In the genomic region with DNA sequence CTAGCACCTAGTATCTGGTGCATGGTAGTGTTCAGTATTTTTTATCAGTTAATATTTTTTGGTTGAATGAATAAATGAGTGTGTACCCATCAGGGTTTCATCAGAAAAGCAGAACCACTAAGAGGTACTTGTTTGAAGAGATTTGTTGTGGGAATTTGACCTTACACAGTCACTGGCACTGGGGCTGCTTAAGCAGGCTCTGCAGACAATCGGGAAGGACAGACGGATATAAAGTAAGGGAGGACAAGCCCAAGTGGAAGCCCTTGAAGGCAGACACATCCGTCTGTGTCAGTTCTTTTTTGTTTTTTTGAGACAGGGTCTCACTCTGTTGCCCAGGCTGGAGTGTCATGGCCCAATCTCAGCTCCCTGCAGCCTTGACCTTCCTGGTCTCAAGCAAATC, we compare ENCODE assay signal across 14 cellular contexts. TPM values are rescaled to one million over a fixed set of nuclear protein-coding genes. Genes with fewer than 3 reads are reported as not detected.
DNase-seq lines count a peak whose midpoint lies in the region; ATAC-seq, FAIRE-seq and TF ChIP-seq lines count a peak whose summit lies in the region.
"Had no signal": no experiment of that assay in that cellular context is flagged by ENCODE, and none has a peak within 500 bp of the region (broad histone marks: within the 10 kb centered on the region; RNA-seq: fewer than 3 reads in every experiment).

No MANE protein-coding gene starts in this region.

- H3K4me1 ChIP-seq in kidney (ENCODE audit: control insufficient read depth in 1 of 2, insufficient read depth in 1 of 2, low read depth in 1 of 2, low read length in 2 of 2) (peaks cover 12 to 18% of the 10 kb centered on the region in 2 donors), thyroid gland (peaks cover 74 to 89% of the 10 kb centered on the region in 2 donors), ascending aorta (peaks cover 0 to 6% of the 10 kb centered on the region in 2 donors)

- WGBS in thyroid gland, 2 donors, result 38 to 44% methylated on average over 3 of the region's 3 CpGs

- no peak for ATAC-seq in HG03095 (IDR thresholded peaks at IDR 0.05; ENCODE audit: unreplicated experiment)
- ATAC-seq: HCT116, K562 had no signal

- intact Hi-C loops in kidney (cut with DNase I), result no loop called here
- intact Hi-C loops in thyroid gland (cut with DNase I), result loop anchor here (10.0 kb wide), 1 partner anchor 146 kb away; a partner anchor contains a TSS
- intact Hi-C loops in cardiac septum (cut with DNase I), result no loop called here
- intact Hi-C loops in ascending aorta (cut with DNase I), result no loop called here

- peak; percentile 76 for DNase-seq in DMS79 treated with DMSO at 0.1 percent for 48 hours (lab: John Stamatoyannopoulos, UW)
- peak; percentile 6 for DNase-seq in kidney
- DNase-seq in thyroid gland, result peak; percentile 52 to 65
- DNase-seq in cardiac septum (ENCODE audit: low spot score), result no peak
- no peak for DNase-seq in ascending aorta (ENCODE audit: low spot score in 2 of 2)
- DNase-seq: C1 segment of cervical spinal cord; CD4-positive, alpha-beta memory T cell; GM23248 had no signal

- TF ChIP-seq CTCF in 22Rv1 (IDR thresholded peaks at IDR 0.05), result no peak
- TF ChIP-seq CTCF in kidney (IDR thresholded peaks at IDR 0.05; ENCODE audit: borderline replicate concordance, extremely low read depth, insufficient read depth), result no peak
- TF ChIP-seq CTCF in thyroid gland (IDR thresholded peaks at IDR 0.05), result no peak
- TF ChIP-seq CTCF in ascending aorta (IDR thresholded peaks at IDR 0.05), result no peak

- H3K9me3 ChIP-seq in kidney (ENCODE audit: control insufficient read depth in 1 of 2, low read length in 2 of 2) (no peaks in the 10 kb centered on the region), thyroid gland (no peaks in the 10 kb centered on the region), ascending aorta (no peaks in the 10 kb centered on the region)

- H3K27ac ChIP-seq in 22Rv1 (peak overlapping the region; percentile 99), kidney (ENCODE audit: low read depth in 2 of 2, low read length in 2 of 2) (no peak overlapping the region), thyroid gland (peak overlapping the region; percentile 81 to 98 (median 85)), ascending aorta (no peak overlapping the region)
- H3K27ac ChIP-seq: GM23248 had no signal

- FAIRE-seq in kidney (lab: Jason Lieb, UNC), result no peak
- FAIRE-seq: A204.1, H54, K562 had no signal

- peak in 1 of 2 donors; percentile 36 for TF ChIP-seq POLR2A in thyroid gland (IDR thresholded peaks at IDR 0.05)

- H3K36me3 ChIP-seq in kidney (ENCODE audit: control insufficient read depth in 1 of 2, insufficient read depth in 2 of 2, low read length in 2 of 2), result peaks cover 14 to 27% of the 10 kb centered on the region in 2 donors
- H3K36me3 ChIP-seq in thyroid gland, result peaks cover 10 to 19% of the 10 kb centered on the region in 2 donors
- H3K36me3 ChIP-seq in ascending aorta, result peaks cover 58 to 60% of the 10 kb centered on the region in 2 donors

- H3K27me3 ChIP-seq in thyroid gland, result no peaks in the 10 kb centered on the region
- no peaks in the 10 kb centered on the region for H3K27me3 ChIP-seq in ascending aorta

- H3K9ac ChIP-seq in kidney (ENCODE audit: low read length in 2 of 2), result no peak overlapping the region
- H3K9ac ChIP-seq: GM23248 had no signal

- H3K4me3 ChIP-seq in kidney (ENCODE audit: low read length in 2 of 2) (no peak overlapping the region), thyroid gland (replicated peaks in 1 of 3) (no peak overlapping the region), ascending aorta (no peak overlapping the region)
- H3K4me3 ChIP-seq: GM23248, K562 had no signal

RNA-seq across cellular contexts. Expression of a gene that starts 38.7 kb away (rescaled TPM):
- total RNA-seq in kidney (421 TPM), thyroid gland (100 to 1,000 TPM; 367 to 494 (median 375) TPM), cardiac septum (70.2 TPM), ascending aorta (181 TPM)
- 301 TPM for polyA plus RNA-seq in kidney (ENCODE audit: insufficient read depth, low read depth, low replicate concordance)

Comparison
In these comparisons a context has a peak if more than half of its experiments do, and no peak if none do; other contexts are left out.
1. H3K27ac ChIP-seq: peak in 22Rv1 (single experiment) and thyroid gland (3 of 3); none in kidney (0 of 2) and ascending aorta (0 of 2).
2. DNase-seq: peak in DMS79 treated with DMSO at 0.1 percent for 48 hours (single experiment), kidney (single experiment) and thyroid gland (2 of 2); none in cardiac septum (single experiment) and ascending aorta (0 of 2).